Comparison of ENCODE assay signal across 1 cellular context in genomic region chr4:44738615-44739014, GRCh38.
TF ChIP-seq lines count a peak whose summit lies in the region.

No MANE protein-coding gene starts in this region.

TF ChIP-seq in GM23338, 12 proteins besides CTCF, POLR2A, EP300 and RAD21 (continued from another document):
- TF ChIP-seq ZNF462 (CRISPR knock-in tag; IDR thresholded peaks at IDR 0.05) (no peak), JUNB (IDR thresholded peaks at IDR 0.05; ENCODE audit: unreplicated experiment) (no peak), EZH2phosphoT487 (IDR thresholded peaks at IDR 0.05; ENCODE audit: unreplicated experiment) (no peak), NANOG (IDR thresholded peaks at IDR 0.05; ENCODE audit: borderline replicate concordance) (no peak), STAT1 (IDR thresholded peaks at IDR 0.05; ENCODE audit: unreplicated experiment) (no peak), CREB1 (CRISPR knock-in tag; IDR thresholded peaks at IDR 0.05; ENCODE audit: low read depth) (no peak), ETS1 (IDR thresholded peaks at IDR 0.05) (no peak), POLR2AphosphoS5 (IDR thresholded peaks at IDR 0.05; ENCODE audit: low read depth) (no peak)
